ENCODE assay signal across 10 cellular contexts in the genomic region with DNA sequence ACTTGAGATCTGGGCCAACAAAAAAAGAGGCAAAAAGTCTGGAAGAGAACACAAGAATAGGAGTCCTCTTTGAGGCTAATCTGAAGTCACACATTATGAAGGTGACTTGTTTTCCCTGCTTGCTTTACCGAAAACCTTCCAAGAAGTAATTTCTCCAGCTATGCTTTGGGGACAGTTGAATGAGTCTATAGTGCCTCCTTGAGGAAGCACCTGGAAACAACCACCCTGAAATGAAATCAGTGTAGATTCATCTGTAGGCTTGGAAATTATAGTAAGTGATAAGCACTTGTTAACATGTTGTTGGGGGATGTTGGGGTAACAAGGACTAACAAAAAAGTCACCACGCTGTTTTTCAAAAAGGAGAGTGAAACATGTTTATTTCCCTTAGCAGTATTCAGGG. TPM values are rescaled to one million over a fixed set of nuclear protein-coding genes. Genes with fewer than 3 reads are reported as not detected.
DNase-seq lines count a peak whose midpoint lies in the region; ATAC-seq, FAIRE-seq and TF ChIP-seq lines count a peak whose summit lies in the region.
"Had no signal": no experiment of that assay in that cellular context is flagged by ENCODE, and none has a peak within 500 bp of the region (broad histone marks: within the 10 kb centered on the region; RNA-seq: fewer than 3 reads in every experiment).

No MANE protein-coding gene starts in this region.

- H3K4me1 ChIP-seq in H1 (replicated peaks in 1 of 4; ENCODE audit: control insufficient read depth in 3 of 4, insufficient read depth in 4 of 4, low read length in 3 of 4) = no peaks in the 10 kb centered on the region

- TF ChIP-seq CTCF in H1 (IDR thresholded peaks at IDR 0.05; ENCODE audit: control extremely low read depth in 1 of 3, insufficient read depth in 1 of 3, low read depth in 1 of 3, low read length in 3 of 3) = peak in 1 of 3 experiments; percentile 35; a peak in 1 of 4 replicates

- H3K14ac ChIP-seq in H1 (ENCODE audit: insufficient read length) = no peak overlapping the region

- H3K79me2 ChIP-seq in H1 (ENCODE audit: control insufficient read depth in 1 of 2, insufficient read depth in 2 of 2, low read length in 2 of 2) = no peaks in the 10 kb centered on the region

- no peak overlapping the region for H3K4ac ChIP-seq in H1 (replicated peaks; ENCODE audit: insufficient read length, low read depth, low read length)

- no peak overlapping the region for H3K23ac ChIP-seq in H1 (ENCODE audit: insufficient read length)

- WGBS in H1 (ENCODE audit: extremely low coverage in 1 of 2, insufficient coverage in 1 of 2, insufficient read length in 1 of 2, insufficient replicate concordance in 2 of 2, low coverage in 1 of 2, low lambda C conversion rate in 2 of 2, missing lambda C conversion rate in 1 of 2), 2 experiments = 76% methylated on average over 2 of the region's 2 CpGs; no CpG with 5 or more reads in 1 of the 2 experiments

- H3K36me3 ChIP-seq in H1 (ENCODE audit: control insufficient read depth in 2 of 4, insufficient read depth in 4 of 4, low read length in 3 of 4) = no peaks in the 10 kb centered on the region

- H2BK5ac ChIP-seq in H1 (ENCODE audit: low read depth, low read length) = no peak overlapping the region

- no peak overlapping the region for H2AK5ac ChIP-seq in H1 (ENCODE audit: low read depth, low read length)

- H3K27me3 ChIP-seq in H1 (replicated peaks in 1 of 4; ENCODE audit: control insufficient read depth in 3 of 4, extremely low read depth in 1 of 4, insufficient read depth in 3 of 4, low read length in 3 of 4) = 0 out of 7 replicates have a peak, but pooled peaks cover 0 to 2% (median 0%) of the 10 kb centered on the region in 4 experiments

- no peak overlapping the region for H3K4me2 ChIP-seq in H1 (ENCODE audit: insufficient read depth in 1 of 2, low read depth in 2 of 2, low read length in 2 of 2)

- no peak overlapping the region for H3K4me3 Mint-ChIP-seq in activated CD4-positive, alpha-beta T cell treated with anti-CD3 and anti-CD28 coated beads for 36 hours
- no peak overlapping the region for H3K4me3 Mint-ChIP-seq in activated T-helper 1 cell treated with anti-CD3 and anti-CD28 coated beads, Interleukin-12 subunit alpha, Interleukin-12 subunit beta, Interleukin-2, Interleukin-4 antibody, amounts not matched to agents 30 ng/mL and 10 ng/mL and 1 ng/mL, durations not matched to agents 14 hours and 24 hours and 36 hours
- H3K4me3 Mint-ChIP-seq: activated T-cell treated with anti-CD3 and anti-CD28 coated beads, Interleukin-2, amount 50 U/mL, for 72 hours had no signal

- H4K91ac ChIP-seq in H1 (replicated peaks; ENCODE audit: insufficient read length, low read length) = no peak overlapping the region

- peaks cover 19 to 43% of the 10 kb centered on the region in 2 experiments; a peak in 3 of 4 replicates for H3K9me3 ChIP-seq in H1 (ENCODE audit: insufficient read depth in 2 of 2, low read depth in 1 of 2, low read length in 1 of 2)

- no peak overlapping the region for H3K56ac ChIP-seq in H1 (replicated peaks; ENCODE audit: insufficient read length, low read depth, low read length)

- H2BK20ac ChIP-seq in H1 (ENCODE audit: low read length) = no peak overlapping the region

- H2BK12ac ChIP-seq in H1 (ENCODE audit: low read depth, low read length) = no peak overlapping the region

- H4K20me1 ChIP-seq in H1 (replicated peaks in 1 of 2; ENCODE audit: control insufficient read depth in 1 of 2, insufficient read depth in 2 of 2, low read length in 2 of 2) = no peaks in the 10 kb centered on the region

- CTCF ChIA-PET in activated CD4-positive, alpha-beta T cell treated with anti-CD3 and anti-CD28 coated beads for 36 hours (lab: Charles Lee) = interaction anchor here (1.0 to 10.3 kb wide), 9 partner anchors 7 to 276 kb away, joined by 3 to 193 read pairs (median 5); no protein-coding TSS in a partner anchor
- CTCF ChIA-PET in H1 (lab: Charles Lee; ENCODE audit: partially characterized antibody) = interaction anchor here (1.2 kb wide), 1 partner anchor 129 kb away, joined by 3 read pairs; no protein-coding TSS in a partner anchor

- no peak overlapping the region for H3K4me3 ChIP-seq in H1 (ENCODE audit: extremely low read depth in 1 of 4, insufficient read depth in 2 of 4, low read depth in 3 of 4, low read length in 4 of 4)

- H2BK15ac ChIP-seq in H1 (ENCODE audit: low read length) = no peak overlapping the region

- no peak overlapping the region for H2BK120ac ChIP-seq in H1 (replicated peaks; ENCODE audit: low read depth, low read length)

- POLR2A ChIA-PET in activated CD4-positive, alpha-beta T cell treated with anti-CD3 and anti-CD28 coated beads for 36 hours (lab: Charles Lee) = no interaction called here
- POLR2A ChIA-PET in H1 (lab: Charles Lee; ENCODE audit: partially characterized antibody) = no interaction called here

- no peak overlapping the region for H4K5ac ChIP-seq in H1 (ENCODE audit: insufficient read length, low read depth, low read length)

- H3K27me3 Mint-ChIP-seq in activated CD4-positive, alpha-beta T cell treated with anti-CD3 and anti-CD28 coated beads for 36 hours = peaks cover 14% of the 10 kb centered on the region
- peaks cover 12% of the 10 kb centered on the region for H3K27me3 Mint-ChIP-seq in activated T-helper 1 cell treated with anti-CD3 and anti-CD28 coated beads, Interleukin-12 subunit alpha, Interleukin-12 subunit beta, Interleukin-2, Interleukin-4 antibody, amounts not matched to agents 30 ng/mL and 10 ng/mL and 1 ng/mL, durations not matched to agents 14 hours and 24 hours and 36 hours (ENCODE audit: insufficient read depth)

- no peak overlapping the region for H3K9ac ChIP-seq in H1 (replicated peaks in 1 of 4; ENCODE audit: extremely low read depth in 1 of 4, low read depth in 3 of 4, low read length in 3 of 4)

- H3K36me3 Mint-ChIP-seq in activated CD4-positive, alpha-beta T cell treated with anti-CD3 and anti-CD28 coated beads for 36 hours (ENCODE audit: low read depth) = no peaks in the 10 kb centered on the region
- no peaks in the 10 kb centered on the region for H3K36me3 Mint-ChIP-seq in activated T-helper 1 cell treated with anti-CD3 and anti-CD28 coated beads, Interleukin-12 subunit alpha, Interleukin-12 subunit beta, Interleukin-2, Interleukin-4 antibody, amounts not matched to agents 30 ng/mL and 10 ng/mL and 1 ng/mL, durations not matched to agents 14 hours and 24 hours and 36 hours (ENCODE audit: low read depth)

- no peak for FAIRE-seq in H1 (lab: Jason Lieb, UNC)

- no peak overlapping the region for H3K18ac ChIP-seq in H1 (ENCODE audit: extremely low read depth, low read length)

- no peak overlapping the region for H3K27ac ChIP-seq in H1 (ENCODE audit: low read depth, low read length)

- TF ChIP-seq POLR2A in H1 (IDR thresholded peaks at IDR 0.05; ENCODE audit: control extremely low read depth in 1 of 2, low read depth in 2 of 2, low read length in 2 of 2) = no peak

- H3K27ac Mint-ChIP-seq in activated CD4-positive, alpha-beta T cell treated with anti-CD3 and anti-CD28 coated beads for 36 hours = no peak overlapping the region
- H3K27ac Mint-ChIP-seq in activated T-helper 1 cell treated with anti-CD3 and anti-CD28 coated beads, Interleukin-12 subunit alpha, Interleukin-12 subunit beta, Interleukin-2, Interleukin-4 antibody, amounts not matched to agents 30 ng/mL and 10 ng/mL and 1 ng/mL, durations not matched to agents 14 hours and 24 hours and 36 hours = no peak overlapping the region
- H3K27ac Mint-ChIP-seq: activated T-cell treated with anti-CD3 and anti-CD28 coated beads, Interleukin-2, amount 50 U/mL, for 72 hours had no signal

- peak; percentile 49 to 62 for TF ChIP-seq RAD21 in H1 (IDR thresholded peaks at IDR 0.05 in 1 of 2, conservative IDR thresholded peaks at IDR 0.05 in 1 of 2; ENCODE audit: low read depth in 2 of 2, low read length in 2 of 2)

- no peak overlapping the region for H2AFZ ChIP-seq in H1 (ENCODE audit: low read length)

- peaks cover 3% of the 10 kb centered on the region for H3K4me1 Mint-ChIP-seq in activated CD4-positive, alpha-beta T cell treated with anti-CD3 and anti-CD28 coated beads for 36 hours
- no peaks in the 10 kb centered on the region for H3K4me1 Mint-ChIP-seq in activated T-helper 1 cell treated with anti-CD3 and anti-CD28 coated beads, Interleukin-12 subunit alpha, Interleukin-12 subunit beta, Interleukin-2, Interleukin-4 antibody, amounts not matched to agents 30 ng/mL and 10 ng/mL and 1 ng/mL, durations not matched to agents 14 hours and 24 hours and 36 hours (ENCODE audit: low read depth)

- no peak for TF ChIP-seq EP300 in H1 (IDR thresholded peaks at IDR 0.05; ENCODE audit: borderline replicate concordance in 1 of 2, low read depth in 2 of 2, low read length in 2 of 2)

- no peaks in the 10 kb centered on the region for H3K79me1 ChIP-seq in H1 (ENCODE audit: low read depth, low read length)

- intact Hi-C loops in activated CD4-positive, alpha-beta T cell treated with anti-CD3 and anti-CD28 coated beads for 36 hours (cut with DNase I, micrococcal nuclease) = loop anchor here (10.0 kb wide), 2 partner anchors 218 to 248 kb away; no protein-coding TSS in a partner anchor
- intact Hi-C loops in activated T-helper 1 cell treated with anti-CD3 and anti-CD28 coated beads, Interleukin-12 subunit alpha, Interleukin-12 subunit beta, Interleukin-2, Interleukin-4 antibody, amounts not matched to agents 30 ng/mL and 10 ng/mL and 1 ng/mL, durations not matched to agents 14 hours and 24 hours and 36 hours (cut with micrococcal nuclease) = no loop called here

- no peaks in the 10 kb centered on the region for H3K23me2 ChIP-seq in H1 (ENCODE audit: low read depth, low read length)

- DNase-seq in activated CD4-positive, alpha-beta T cell treated with anti-CD3 and anti-CD28 coated beads for 36 hours = peak; percentile 11
- DNase-seq in activated CD4-positive, alpha-beta T cell treated with anti-CD3 and anti-CD28 coated beads, Interleukin-2, amount 50 U/mL, for 48 hours = no peak
- DNase-seq in NCI-H69 (lab: John Stamatoyannopoulos, UW) (peak; percentile 47), H1 (ENCODE audit: low read depth in 1 of 2, low spot score in 2 of 2) (no peak), superior temporal gyrus (ENCODE audit: extremely low spot score) (peak; percentile 49), NK-92 (lab: John Stamatoyannopoulos, UW; ENCODE audit: unreplicated experiment) (no peak), NCI-H2196 treated with DMSO at 0.1 percent for 48 hours (lab: John Stamatoyannopoulos, UW; ENCODE audit: unreplicated experiment) (no peak)
- DNase-seq in activated T-helper 1 cell treated with anti-CD3 and anti-CD28 coated beads, Interleukin-12 subunit alpha, Interleukin-12 subunit beta, Interleukin-2, Interleukin-4 antibody, amounts not matched to agents 30 ng/mL and 10 ng/mL and 1 ng/mL, durations not matched to agents 14 hours and 24 hours and 36 hours (ENCODE audit: low spot score) = no peak
- DNase-seq: activated T-cell treated with anti-CD3 and anti-CD28 coated beads, Interleukin-2, amount 50 U/mL, for 72 hours; NCI-H524 treated with DMSO at 0.1 percent for 48 hours had no signal

- peak; percentile 53 for ATAC-seq in activated CD4-positive, alpha-beta T cell treated with anti-CD3 and anti-CD28 coated beads for 36 hours

- no peaks in the 10 kb centered on the region for H3K9me3 Mint-ChIP-seq in activated CD4-positive, alpha-beta T cell treated with anti-CD3 and anti-CD28 coated beads for 36 hours (ENCODE audit: low read depth)
- H3K9me3 Mint-ChIP-seq in activated T-helper 1 cell treated with anti-CD3 and anti-CD28 coated beads, Interleukin-12 subunit alpha, Interleukin-12 subunit beta, Interleukin-2, Interleukin-4 antibody, amounts not matched to agents 30 ng/mL and 10 ng/mL and 1 ng/mL, durations not matched to agents 14 hours and 24 hours and 36 hours = no peaks in the 10 kb centered on the region
- H3K9me3 Mint-ChIP-seq: activated T-cell treated with anti-CD3 and anti-CD28 coated beads, Interleukin-2, amount 50 U/mL, for 72 hours had no signal

- H4K8ac ChIP-seq in H1 (ENCODE audit: extremely low read depth, insufficient read depth, low read length) = no peak overlapping the region

RNA-seq across cellular contexts. Expression of a gene that starts 23.4 kb away (rescaled TPM):
- not detected for total RNA-seq in activated CD4-positive, alpha-beta T cell treated with anti-CD3 and anti-CD28 coated beads for 36 hours
- not detected in 2 replicates for total RNA-seq in H1 (2021; fragmentation: NEBNext Ultra II Directional; extraction: Animal tissue kit (Norgen Biotek cat#: 25700))
- not detected in 2 replicates for polyA plus RNA-seq in H1 (2011; rRNA removed)
- polyA plus RNA-seq in H1 (2011; cell fraction: cytosol; rRNA removed) = not detected
- polyA plus RNA-seq in H1 (2011; cell fraction: nucleus; rRNA removed) = not detected
- polyA plus RNA-seq in H1 (2012, experiment 1 of 2) = not detected in 4 replicates
- polyA plus RNA-seq in H1 (2012, experiment 2 of 2) = not detected
- polyA plus RNA-seq in H1 (2013, experiment 1 of 2) = not detected
- not detected for polyA plus RNA-seq in H1 (2013, experiment 2 of 2)
- not detected in 2 replicates for polyA minus RNA-seq in H1 (2011; rRNA and poly(A)+ RNA removed)
- not detected for polyA minus RNA-seq in H1 (2011; cell fraction: cytosol; rRNA and poly(A)+ RNA removed)
- polyA minus RNA-seq in H1 (2011; cell fraction: nucleus; rRNA and poly(A)+ RNA removed) = not detected
- not detected in 2 replicates for total RNA-seq in activated T-helper 1 cell treated with anti-CD3 and anti-CD28 coated beads, Interleukin-12 subunit alpha, Interleukin-12 subunit beta, Interleukin-2, Interleukin-4 antibody, amounts not matched to agents 30 ng/mL and 10 ng/mL and 1 ng/mL, durations not matched to agents 14 hours and 24 hours and 36 hours
- total RNA-seq: activated T-cell treated with anti-CD3 and anti-CD28 coated beads, Interleukin-2, amount 50 U/mL, for 72 hours had no signal

RNA-seq across cellular contexts. Expression of a gene that starts 41.6 kb away (rescaled TPM):
- total RNA-seq in activated CD4-positive, alpha-beta T cell treated with anti-CD3 and anti-CD28 coated beads for 36 hours = not detected
- not detected in 2 replicates for total RNA-seq in H1 (2021; fragmentation: NEBNext Ultra II Directional; extraction: Animal tissue kit (Norgen Biotek cat#: 25700))
- not detected in 2 replicates for polyA plus RNA-seq in H1 (2011; rRNA removed)
- not detected for polyA plus RNA-seq in H1 (2011; cell fraction: cytosol; rRNA removed)
- not detected for polyA plus RNA-seq in H1 (2011; cell fraction: nucleus; rRNA removed)
- polyA plus RNA-seq in H1 (2012, experiment 1 of 2) = not detected in 4 replicates
- not detected for polyA plus RNA-seq in H1 (2012, experiment 2 of 2)
- polyA plus RNA-seq in H1 (2013, experiment 1 of 2) = not detected
- polyA plus RNA-seq in H1 (2013, experiment 2 of 2) = not detected
- 0.03 TPM in 1 of 2 replicates, not detected in the other for polyA minus RNA-seq in H1 (2011; rRNA and poly(A)+ RNA removed)
- polyA minus RNA-seq in H1 (2011; cell fraction: cytosol; rRNA and poly(A)+ RNA removed) = not detected
- polyA minus RNA-seq in H1 (2011; cell fraction: nucleus; rRNA and poly(A)+ RNA removed) = not detected
- not detected in 2 replicates for total RNA-seq in activated T-helper 1 cell treated with anti-CD3 and anti-CD28 coated beads, Interleukin-12 subunit alpha, Interleukin-12 subunit beta, Interleukin-2, Interleukin-4 antibody, amounts not matched to agents 30 ng/mL and 10 ng/mL and 1 ng/mL, durations not matched to agents 14 hours and 24 hours and 36 hours
- total RNA-seq: activated T-cell treated with anti-CD3 and anti-CD28 coated beads, Interleukin-2, amount 50 U/mL, for 72 hours had no signal

Comparison
In these comparisons a context has a peak if more than half of its experiments do, and no peak if none do; other contexts are left out.
1. DNase-seq: peak in activated CD4-positive, alpha-beta T cell treated with anti-CD3 and anti-CD28 coated beads for 36 hours (single experiment), NCI-H69 (single experiment) and superior temporal gyrus (single experiment); none in activated CD4-positive, alpha-beta T cell treated with anti-CD3 and anti-CD28 coated beads, Interleukin-2, amount 50 U/mL, for 48 hours (0 of 2), H1 (0 of 2), activated T-helper 1 cell treated with anti-CD3 and anti-CD28 coated beads, Interleukin-12 subunit alpha, Interleukin-12 subunit beta, Interleukin-2, Interleukin-4 antibody, amounts not matched to agents 30 ng/mL and 10 ng/mL and 1 ng/mL, durations not matched to agents 14 hours and 24 hours and 36 hours (single experiment), NK-92 (single experiment) and NCI-H2196 treated with DMSO at 0.1 percent for 48 hours (single experiment).